Comparison of ENCODE assay signal across 1 cellular context in the genomic region with DNA sequence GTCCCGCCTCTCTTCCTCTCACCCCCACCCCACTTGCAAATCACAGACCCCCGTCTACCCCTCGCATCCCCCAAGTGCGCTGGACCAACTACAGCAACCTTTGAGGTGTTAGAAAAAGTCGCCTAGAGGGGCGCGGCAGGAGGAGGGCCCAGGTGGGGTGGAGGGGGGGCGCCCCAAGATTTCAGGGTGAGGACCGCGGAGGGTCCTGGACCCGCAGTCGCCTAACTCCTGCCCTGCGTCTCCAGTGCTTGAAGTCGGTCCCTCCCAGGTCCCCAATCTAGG.
TF ChIP-seq lines count a peak whose summit lies in the region.

No MANE protein-coding gene starts in this region.

TF ChIP-seq in HepG2, 621 proteins besides CTCF, POLR2A, EP300 and RAD21 (continued from another document):
- TF ChIP-seq ASH2L (IDR thresholded peaks at IDR 0.05; ENCODE audit: insufficient read length, low read depth, low read length) = no peak
- TF ChIP-seq, protein P1, sequence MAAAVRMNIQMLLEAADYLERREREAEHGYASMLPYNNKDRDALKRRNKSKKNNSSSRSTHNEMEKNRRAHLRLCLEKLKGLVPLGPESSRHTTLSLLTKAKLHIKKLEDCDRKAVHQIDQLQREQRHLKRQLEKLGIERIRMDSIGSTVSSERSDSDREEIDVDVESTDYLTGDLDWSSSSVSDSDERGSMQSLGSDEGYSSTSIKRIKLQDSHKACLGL (CRISPR knock-in tag; IDR thresholded peaks at IDR 0.05) = no peak
- TF ChIP-seq, protein P2, sequence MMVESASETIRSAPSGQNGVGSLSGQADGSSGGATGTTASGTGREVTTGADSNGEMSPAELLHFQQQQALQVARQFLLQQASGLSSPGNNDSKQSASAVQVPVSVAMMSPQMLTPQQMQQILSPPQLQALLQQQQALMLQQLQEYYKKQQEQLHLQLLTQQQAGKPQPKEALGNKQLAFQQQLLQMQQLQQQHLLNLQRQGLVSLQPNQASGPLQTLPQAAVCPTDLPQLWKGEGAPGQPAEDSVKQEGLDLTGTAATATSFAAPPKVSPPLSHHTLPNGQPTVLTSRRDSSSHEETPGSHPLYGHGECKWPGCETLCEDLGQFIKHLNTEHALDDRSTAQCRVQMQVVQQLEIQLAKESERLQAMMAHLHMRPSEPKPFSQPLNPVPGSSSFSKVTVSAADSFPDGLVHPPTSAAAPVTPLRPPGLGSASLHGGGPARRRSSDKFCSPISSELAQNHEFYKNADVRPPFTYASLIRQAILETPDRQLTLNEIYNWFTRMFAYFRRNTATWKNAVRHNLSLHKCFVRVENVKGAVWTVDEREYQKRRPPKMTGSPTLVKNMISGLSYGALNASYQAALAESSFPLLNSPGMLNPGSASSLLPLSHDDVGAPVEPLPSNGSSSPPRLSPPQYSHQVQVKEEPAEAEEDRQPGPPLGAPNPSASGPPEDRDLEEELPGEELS (CRISPR knock-in tag; IDR thresholded peaks at IDR 0.05) = no peak
- TF ChIP-seq ZSCAN12 (CRISPR knock-in tag; IDR thresholded peaks at IDR 0.05) = no peak
- TF ChIP-seq, protein P3, sequence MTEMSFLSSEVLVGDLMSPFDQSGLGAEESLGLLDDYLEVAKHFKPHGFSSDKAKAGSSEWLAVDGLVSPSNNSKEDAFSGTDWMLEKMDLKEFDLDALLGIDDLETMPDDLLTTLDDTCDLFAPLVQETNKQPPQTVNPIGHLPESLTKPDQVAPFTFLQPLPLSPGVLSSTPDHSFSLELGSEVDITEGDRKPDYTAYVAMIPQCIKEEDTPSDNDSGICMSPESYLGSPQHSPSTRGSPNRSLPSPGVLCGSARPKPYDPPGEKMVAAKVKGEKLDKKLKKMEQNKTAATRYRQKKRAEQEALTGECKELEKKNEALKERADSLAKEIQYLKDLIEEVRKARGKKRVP (CRISPR knock-in tag; IDR thresholded peaks at IDR 0.05) = no peak
- TF ChIP-seq HNF4A (CRISPR knock-in tag; IDR thresholded peaks at IDR 0.05) = no peak
- no peak for TF ChIP-seq ATM (IDR thresholded peaks at IDR 0.05; ENCODE audit: borderline replicate concordance)
- TF ChIP-seq ZNF780A (CRISPR knock-in tag; IDR thresholded peaks at IDR 0.05) = no peak
- TF ChIP-seq, protein P4, sequence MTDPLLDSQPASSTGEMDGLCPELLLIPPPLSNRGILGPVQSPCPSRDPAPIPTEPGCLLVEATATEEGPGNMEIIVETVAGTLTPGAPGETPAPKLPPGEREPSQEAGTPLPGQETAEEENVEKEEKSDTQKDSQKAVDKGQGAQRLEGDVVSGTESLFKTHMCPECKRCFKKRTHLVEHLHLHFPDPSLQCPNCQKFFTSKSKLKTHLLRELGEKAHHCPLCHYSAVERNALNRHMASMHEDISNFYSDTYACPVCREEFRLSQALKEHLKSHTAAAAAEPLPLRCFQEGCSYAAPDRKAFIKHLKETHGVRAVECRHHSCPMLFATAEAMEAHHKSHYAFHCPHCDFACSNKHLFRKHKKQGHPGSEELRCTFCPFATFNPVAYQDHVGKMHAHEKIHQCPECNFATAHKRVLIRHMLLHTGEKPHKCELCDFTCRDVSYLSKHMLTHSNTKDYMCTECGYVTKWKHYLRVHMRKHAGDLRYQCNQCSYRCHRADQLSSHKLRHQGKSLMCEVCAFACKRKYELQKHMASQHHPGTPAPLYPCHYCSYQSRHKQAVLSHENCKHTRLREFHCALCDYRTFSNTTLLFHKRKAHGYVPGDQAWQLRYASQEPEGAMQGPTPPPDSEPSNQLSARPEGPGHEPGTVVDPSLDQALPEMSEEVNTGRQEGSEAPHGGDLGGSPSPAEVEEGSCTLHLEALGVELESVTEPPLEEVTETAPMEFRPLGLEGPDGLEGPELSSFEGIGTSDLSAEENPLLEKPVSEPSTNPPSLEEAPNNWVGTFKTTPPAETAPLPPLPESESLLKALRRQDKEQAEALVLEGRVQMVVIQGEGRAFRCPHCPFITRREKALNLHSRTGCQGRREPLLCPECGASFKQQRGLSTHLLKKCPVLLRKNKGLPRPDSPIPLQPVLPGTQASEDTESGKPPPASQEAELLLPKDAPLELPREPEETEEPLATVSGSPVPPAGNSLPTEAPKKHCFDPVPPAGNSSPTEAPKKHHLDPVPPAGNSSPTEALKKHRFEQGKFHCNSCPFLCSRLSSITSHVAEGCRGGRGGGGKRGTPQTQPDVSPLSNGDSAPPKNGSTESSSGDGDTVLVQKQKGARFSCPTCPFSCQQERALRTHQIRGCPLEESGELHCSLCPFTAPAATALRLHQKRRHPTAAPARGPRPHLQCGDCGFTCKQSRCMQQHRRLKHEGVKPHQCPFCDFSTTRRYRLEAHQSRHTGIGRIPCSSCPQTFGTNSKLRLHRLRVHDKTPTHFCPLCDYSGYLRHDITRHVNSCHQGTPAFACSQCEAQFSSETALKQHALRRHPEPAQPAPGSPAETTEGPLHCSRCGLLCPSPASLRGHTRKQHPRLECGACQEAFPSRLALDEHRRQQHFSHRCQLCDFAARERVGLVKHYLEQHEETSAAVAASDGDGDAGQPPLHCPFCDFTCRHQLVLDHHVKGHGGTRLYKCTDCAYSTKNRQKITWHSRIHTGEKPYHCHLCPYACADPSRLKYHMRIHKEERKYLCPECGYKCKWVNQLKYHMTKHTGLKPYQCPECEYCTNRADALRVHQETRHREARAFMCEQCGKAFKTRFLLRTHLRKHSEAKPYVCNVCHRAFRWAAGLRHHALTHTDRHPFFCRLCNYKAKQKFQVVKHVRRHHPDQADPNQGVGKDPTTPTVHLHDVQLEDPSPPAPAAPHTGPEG (CRISPR knock-in tag; IDR thresholded peaks at IDR 0.05) = no peak
- TF ChIP-seq, protein P5, sequence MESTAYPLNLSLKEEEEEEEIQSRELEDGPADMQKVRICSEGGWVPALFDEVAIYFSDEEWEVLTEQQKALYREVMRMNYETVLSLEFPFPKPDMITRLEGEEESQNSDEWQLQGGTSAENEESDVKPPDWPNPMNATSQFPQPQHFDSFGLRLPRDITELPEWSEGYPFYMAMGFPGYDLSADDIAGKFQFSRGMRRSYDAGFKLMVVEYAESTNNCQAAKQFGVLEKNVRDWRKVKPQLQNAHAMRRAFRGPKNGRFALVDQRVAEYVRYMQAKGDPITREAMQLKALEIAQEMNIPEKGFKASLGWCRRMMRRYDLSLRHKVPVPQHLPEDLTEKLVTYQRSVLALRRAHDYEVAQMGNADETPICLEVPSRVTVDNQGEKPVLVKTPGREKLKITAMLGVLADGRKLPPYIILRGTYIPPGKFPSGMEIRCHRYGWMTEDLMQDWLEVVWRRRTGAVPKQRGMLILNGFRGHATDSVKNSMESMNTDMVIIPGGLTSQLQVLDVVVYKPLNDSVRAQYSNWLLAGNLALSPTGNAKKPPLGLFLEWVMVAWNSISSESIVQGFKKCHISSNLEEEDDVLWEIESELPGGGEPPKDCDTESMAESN (CRISPR knock-in tag; conservative IDR thresholded peaks at IDR 0.05) = no peak
- no peak for TF ChIP-seq MAFG (CRISPR knock-in tag; IDR thresholded peaks at IDR 0.05)
